20 cellular contexts compared by ENCODE assay signal in genomic region chr15:42619641-42620371, GRCh38. TPM values are rescaled to one million over a fixed set of nuclear protein-coding genes. Genes with fewer than 3 reads are reported as not detected.
DNase-seq lines count a peak whose midpoint lies in the region; ATAC-seq, FAIRE-seq and TF ChIP-seq lines count a peak whose summit lies in the region.
"Had no signal": no experiment of that assay in that cellular context is flagged by ENCODE, and none has a peak within 500 bp of the region (broad histone marks: within the 10 kb centered on the region; RNA-seq: fewer than 3 reads in every experiment).

No MANE protein-coding gene starts in this region.

- no peak for ATAC-seq in CD4-positive, CD25-positive, alpha-beta regulatory T cell (ENCODE audit: low read depth in 2 of 2)
- ATAC-seq: effector memory CD8-positive, alpha-beta T cell had no signal

- H3K4me3 ChIP-seq in CD4-positive, CD25-positive, alpha-beta regulatory T cell (ENCODE audit: low read depth, low read length) = no peak overlapping the region
- H3K4me3 ChIP-seq in OCI-LY7 (ENCODE audit: low read depth, low read length, poor library complexity, severe bottlenecking) (no peak overlapping the region), iPS-20b (ENCODE audit: low read length) (peak overlapping the region; percentile 29; the same call in 1 of the 2 replicates), mammary epithelial cell (replicated peaks in 1 of 3; ENCODE audit: insufficient read depth in 1 of 3, low read depth in 2 of 3, low read length in 3 of 3) (no peak overlapping the region)
- no peak overlapping the region for H3K4me3 ChIP-seq in effector memory CD4-positive, alpha-beta T cell (ENCODE audit: insufficient read depth, low read depth, low read length, poor library complexity, severe bottlenecking)
- H3K4me3 ChIP-seq: GM23248 had no signal

- no peaks in the 10 kb centered on the region for H3K9me3 Mint-ChIP-seq in CD4-positive, CD25-positive, alpha-beta regulatory T cell
- H3K9me3 Mint-ChIP-seq: activated T-helper 2 cell treated with anti-CD3 and anti-CD28 coated beads, Interferon-gamma antibody, Interleukin-2, Interleukin-4, amounts not matched to agents 10 μg/mL and 5 μg/mL and 100 μg/mL, durations not matched to agents 14 hours and 24 hours and 36 hours; central memory CD8-positive, alpha-beta T cell; effector memory CD8-positive, alpha-beta T cell had no signal

- no peaks in the 10 kb centered on the region for H3K4me1 ChIP-seq in CD4-positive, CD25-positive, alpha-beta regulatory T cell (ENCODE audit: control insufficient read depth, insufficient read depth, low read length, poor library complexity, severe bottlenecking)
- H3K4me1 ChIP-seq in OCI-LY7 (ENCODE audit: insufficient read depth, low read length, poor library complexity, severe bottlenecking) (peaks cover 12% of the 10 kb centered on the region), iPS-20b (ENCODE audit: insufficient read depth, low read length) (peaks cover 11% of the 10 kb centered on the region; the same call in 1 of the 2 replicates), mammary epithelial cell (ENCODE audit: insufficient read depth, low read length) (no peaks in the 10 kb centered on the region)
- no peaks in the 10 kb centered on the region for H3K4me1 ChIP-seq in effector memory CD4-positive, alpha-beta T cell (ENCODE audit: control insufficient read depth, insufficient read depth, low read length, poor library complexity, severe bottlenecking)

- H3K4me2 ChIP-seq in OCI-LY7 (ENCODE audit: low read length) = peak overlapping the region; percentile 41
- no peak overlapping the region for H3K4me2 ChIP-seq in mammary epithelial cell (ENCODE audit: insufficient read depth, low read depth, low read length)

- no peaks in the 10 kb centered on the region for H3K9me2 ChIP-seq in OCI-LY7 (ENCODE audit: insufficient read depth, low read length)

- no peaks in the 10 kb centered on the region for H3K36me3 ChIP-seq in CD4-positive, CD25-positive, alpha-beta regulatory T cell (ENCODE audit: control insufficient read depth, insufficient read depth, low read length)
- peaks cover 5% of the 10 kb centered on the region for H3K36me3 ChIP-seq in OCI-LY7 (ENCODE audit: insufficient read depth, low read length)
- H3K36me3 ChIP-seq in iPS-20b (ENCODE audit: insufficient read depth, low read depth, low read length) = no peaks in the 10 kb centered on the region
- no peaks in the 10 kb centered on the region for H3K36me3 ChIP-seq in mammary epithelial cell (ENCODE audit: insufficient read depth, low read length)
- no peaks in the 10 kb centered on the region for H3K36me3 ChIP-seq in effector memory CD4-positive, alpha-beta T cell (ENCODE audit: control insufficient read depth, insufficient read depth, low read length)

- CTCF ChIA-PET in OCI-LY7 (lab: Charles Lee; ENCODE audit: unreplicated experiment) = no interaction called here
- CTCF ChIA-PET in mammary epithelial cell (lab: Charles Lee; ENCODE audit: low non-redundant PET) = no interaction called here

- WGBS in mammary epithelial cell (ENCODE audit: low coverage, missing lambda C conversion rate) = 95% methylated on average over 4 of the region's 4 CpGs

- dilution Hi-C loops in mammary epithelial cell (cut with HindIII; ENCODE audit: low sequenced_read_pairs) = no loop called here

- intact Hi-C loops in OCI-LY7 (cut with micrococcal nuclease; ENCODE audit: unreplicated experiment) = no loop called here
- intact Hi-C loops in mammary epithelial cell (cut with micrococcal nuclease) = no loop called here

- no peak for DNase-seq in CD4-positive, CD25-positive, alpha-beta regulatory T cell
- DNase-seq in GM19239 (ENCODE audit: insufficient read length, low spot score) = no peak
- peak; percentile 28 for DNase-seq in OCI-LY7 (ENCODE audit: low spot score)
- DNase-seq in NCI-H1105 (lab: John Stamatoyannopoulos, UW) = no peak
- DNase-seq in mammary epithelial cell = no peak
- no peak for DNase-seq in effector memory CD4-positive, alpha-beta T cell
- DNase-seq: activated CD4-positive, alpha-beta T cell treated with anti-CD3 and anti-CD28 coated beads, Interleukin-2, amount 50 U/mL, for 48 hours; effector memory CD8-positive, alpha-beta T cell; GDM1; GM23248; hypothalamus; KG1; NCI-H1417; NK-92 treated with Interleukin-12 subunit alpha and Interleukin-12 subunit beta, amount 100 ng/mL, for 24 hours; posterior cingulate gyrus; stimulated activated CD4-positive, alpha-beta T cell treated with anti-CD3 and anti-CD28 coated beads, Interleukin-4, amount 100 ng/mL, for 4 hours; stimulated activated CD8-positive, alpha-beta memory T cell treated with anti-CD3 and anti-CD28 coated beads, Interleukin-4, amount 100 ng/mL, for 48 hours had no signal

- H3K9me3 ChIP-seq in CD4-positive, CD25-positive, alpha-beta regulatory T cell (ENCODE audit: control insufficient read depth in 2 of 2, low read length in 2 of 2) = no peaks in the 10 kb centered on the region
- H3K9me3 ChIP-seq in OCI-LY7 (ENCODE audit: low read length) = no peaks in the 10 kb centered on the region
- H3K9me3 ChIP-seq in iPS-20b (ENCODE audit: insufficient read depth, low read depth, low read length) = no peaks in the 10 kb centered on the region
- no peaks in the 10 kb centered on the region for H3K9me3 ChIP-seq in mammary epithelial cell (replicated peaks; ENCODE audit: insufficient read depth, low read length)
- H3K9me3 ChIP-seq in effector memory CD4-positive, alpha-beta T cell (ENCODE audit: control insufficient read depth, low read length) = no peaks in the 10 kb centered on the region

- H2AFZ ChIP-seq in OCI-LY7 (ENCODE audit: low read length) (no peak overlapping the region), mammary epithelial cell (ENCODE audit: low read depth, low read length) (no peak overlapping the region)
- H2AFZ ChIP-seq: GM23248 had no signal

- TF ChIP-seq CTCF in OCI-LY7 (conservative IDR thresholded peaks at IDR 0.05; ENCODE audit: low read length) (no peak), mammary epithelial cell (conservative IDR thresholded peaks at IDR 0.05 in 1 of 2, IDR thresholded peaks at IDR 0.05 in 1 of 2; ENCODE audit: extremely low read depth in 1 of 2, insufficient read depth in 1 of 2, low read depth in 1 of 2, low read length in 2 of 2) (no peak)

- POLR2A ChIA-PET in OCI-LY7 (lab: Charles Lee) = interaction anchor here (0.7 to 0.9 kb wide), 4 partner anchors 11 to 38 kb away, joined by 3 to 4 read pairs (median 4); no protein-coding TSS in a partner anchor

- H3K27me3 Mint-ChIP-seq in CD4-positive, CD25-positive, alpha-beta regulatory T cell = no peaks in the 10 kb centered on the region
- H3K27me3 Mint-ChIP-seq: central memory CD8-positive, alpha-beta T cell; effector memory CD8-positive, alpha-beta T cell had no signal

- H3K4me3 Mint-ChIP-seq in CD4-positive, CD25-positive, alpha-beta regulatory T cell = no peak overlapping the region
- H3K4me3 Mint-ChIP-seq: central memory CD8-positive, alpha-beta T cell; effector memory CD8-positive, alpha-beta T cell had no signal

- no peak overlapping the region for H3K27ac ChIP-seq in CD4-positive, CD25-positive, alpha-beta regulatory T cell (ENCODE audit: insufficient read depth, low read length, poor library complexity, severe bottlenecking)
- peak overlapping the region; percentile 10 for H3K27ac ChIP-seq in OCI-LY7 (ENCODE audit: low read depth, low read length, poor library complexity, severe bottlenecking)
- no peak overlapping the region for H3K27ac ChIP-seq in iPS-20b (ENCODE audit: low read length)
- no peak overlapping the region for H3K27ac ChIP-seq in mammary epithelial cell (ENCODE audit: insufficient read depth, low read depth, low read length)
- H3K27ac ChIP-seq in effector memory CD4-positive, alpha-beta T cell (ENCODE audit: insufficient read depth, low read length, poor library complexity, severe bottlenecking) = no peak overlapping the region
- H3K27ac ChIP-seq: GM23248 had no signal

- no peaks in the 10 kb centered on the region for H4K20me1 ChIP-seq in OCI-LY7 (ENCODE audit: insufficient read depth, low read length)
- H4K20me1 ChIP-seq in mammary epithelial cell (ENCODE audit: insufficient read depth, low read length) = no peaks in the 10 kb centered on the region

- no peak overlapping the region for H3K9ac ChIP-seq in iPS-20b (ENCODE audit: low read depth, low read length)
- no peak overlapping the region for H3K9ac ChIP-seq in mammary epithelial cell (ENCODE audit: insufficient read depth, low read length)
- H3K9ac ChIP-seq: GM23248 had no signal

- H3K27ac Mint-ChIP-seq in CD4-positive, CD25-positive, alpha-beta regulatory T cell = peak overlapping the region; percentile 31 to 52 (median 52)
- H3K27ac Mint-ChIP-seq: activated T-helper 2 cell treated with anti-CD3 and anti-CD28 coated beads, Interferon-gamma antibody, Interleukin-2, Interleukin-4, amounts not matched to agents 10 μg/mL and 5 μg/mL and 100 μg/mL, durations not matched to agents 14 hours and 24 hours and 36 hours; effector memory CD8-positive, alpha-beta T cell had no signal

- H3K79me2 ChIP-seq in OCI-LY7 (ENCODE audit: insufficient read depth, low read depth, low read length) = no peaks in the 10 kb centered on the region
- no peaks in the 10 kb centered on the region for H3K79me2 ChIP-seq in mammary epithelial cell (ENCODE audit: insufficient read depth, low read length)

- in situ Hi-C loops in mammary epithelial cell (cut with MboI; ENCODE audit: low sequenced_read_pairs in 2 of 2) = no loop called here

- FAIRE-seq in GM19239 (lab: Jason Lieb, UNC) = peak; percentile 82

- BruUV-seq in OCI-LY7 (replicated peaks; lab: Mats Ljungman, UMichigan) (no TSS peak), mammary epithelial cell (replicated peaks; lab: Mats Ljungman, UMichigan) (no TSS peak)

- no peaks in the 10 kb centered on the region for H3K27me3 ChIP-seq in CD4-positive, CD25-positive, alpha-beta regulatory T cell (ENCODE audit: control insufficient read depth, insufficient read depth, low read length)
- H3K27me3 ChIP-seq in iPS-20b (ENCODE audit: insufficient read depth, low read length) (no peaks in the 10 kb centered on the region), mammary epithelial cell (ENCODE audit: insufficient read depth, low read length) (no peaks in the 10 kb centered on the region)
- H3K27me3 ChIP-seq in effector memory CD4-positive, alpha-beta T cell (replicated peaks; ENCODE audit: control insufficient read depth, insufficient read depth, low read length, poor library complexity, severe bottlenecking) = no peaks in the 10 kb centered on the region

- peaks cover 0 to 6% (median 2%) of the 10 kb centered on the region in 4 donors for H3K4me1 Mint-ChIP-seq in CD4-positive, CD25-positive, alpha-beta regulatory T cell
- H3K4me1 Mint-ChIP-seq: central memory CD8-positive, alpha-beta T cell had no signal

- no peaks in the 10 kb centered on the region for H3K36me3 Mint-ChIP-seq in CD4-positive, CD25-positive, alpha-beta regulatory T cell

RNA-seq across cellular contexts. Expression of gene STARD9, which starts 44.4 kb away (rescaled TPM):
- 9.8 TPM for total RNA-seq in CD4-positive, CD25-positive, alpha-beta regulatory T cell
- polyA plus RNA-seq in CD4-positive, CD25-positive, alpha-beta regulatory T cell = under 1 TPM; 0.07 to 0.24 (median 0.14) TPM
- 15.3 and 15.4 TPM in 2 replicates for total RNA-seq in OCI-LY7 (2014; rRNA removed; shearing (Covaris generic))
- total RNA-seq in OCI-LY7 (2022) (8.9 and 9.4 TPM in 2 replicates), mammary epithelial cell (1 to 10 TPM; 5.8 to 9.0 TPM)
- polyA plus RNA-seq in mammary epithelial cell = 1.3 TPM
- 10.7 TPM for polyA minus RNA-seq in mammary epithelial cell
